In genomic region chr1:102174259-102174863, GRCh38 we compare ENCODE assay signal across 8 cellular contexts.
DNase-seq lines count a peak whose midpoint lies in the region; ATAC-seq and TF ChIP-seq lines count a peak whose summit lies in the region.

No MANE protein-coding gene starts in this region.

- CTCF ChIA-PET in activated CD8-positive, alpha-beta T cell treated with anti-CD3 and anti-CD28 coated beads for 36 hours (lab: Charles Lee) = interaction anchor here (1.2 kb wide), 1 partner anchor 17 kb away, joined by 3 read pairs; no protein-coding TSS in a partner anchor

- peak; percentile 47 for TF ChIP-seq CTCF in activated CD8-positive, alpha-beta T cell treated with anti-CD3 and anti-CD28 coated beads for 36 hours (IDR thresholded peaks at IDR 0.05)

- no peaks in the 10 kb centered on the region for H3K36me3 Mint-ChIP-seq in activated CD8-positive, alpha-beta T cell treated with anti-CD3 and anti-CD28 coated beads for 36 hours (ENCODE audit: low read depth)
- H3K36me3 Mint-ChIP-seq in stimulated activated effector memory CD8-positive, alpha-beta T cell treated with anti-CD3 and anti-CD28 coated beads, Interleukin-12 subunit alpha, Interleukin-12 subunit beta, amount 100 ng/mL, for 72 hours = no peaks in the 10 kb centered on the region

- no peaks in the 10 kb centered on the region for H3K27me3 Mint-ChIP-seq in activated CD8-positive, alpha-beta T cell treated with anti-CD3 and anti-CD28 coated beads for 36 hours

- in situ Hi-C loops in ACHN (cut with HindIII; ENCODE audit: low pct_ligation_motif_present, low pct_unique_long_range_greater_than_20kb, low sequenced_read_pairs) = no loop called here

- intact Hi-C loops in activated CD8-positive, alpha-beta T cell treated with anti-CD3 and anti-CD28 coated beads for 36 hours (cut with micrococcal nuclease) = no loop called here
- intact Hi-C loops in posterior cingulate gyrus (cut with DNase I) = no loop called here

- no peaks in the 10 kb centered on the region for H3K4me1 Mint-ChIP-seq in activated CD8-positive, alpha-beta T cell treated with anti-CD3 and anti-CD28 coated beads for 36 hours (ENCODE audit: low read depth)
- no peaks in the 10 kb centered on the region for H3K4me1 Mint-ChIP-seq in stimulated activated effector memory CD8-positive, alpha-beta T cell treated with anti-CD3 and anti-CD28 coated beads, Interleukin-12 subunit alpha, Interleukin-12 subunit beta, amount 100 ng/mL, for 72 hours

- H3K27ac Mint-ChIP-seq in activated CD8-positive, alpha-beta T cell treated with anti-CD3 and anti-CD28 coated beads for 36 hours = no peak overlapping the region
- H3K27ac Mint-ChIP-seq in stimulated activated effector memory CD8-positive, alpha-beta T cell treated with anti-CD3 and anti-CD28 coated beads, Interleukin-12 subunit alpha, Interleukin-12 subunit beta, amount 100 ng/mL, for 72 hours = no peak overlapping the region

- no peaks in the 10 kb centered on the region for H3K9me3 Mint-ChIP-seq in activated CD8-positive, alpha-beta T cell treated with anti-CD3 and anti-CD28 coated beads for 36 hours
- peaks cover 3% of the 10 kb centered on the region for H3K9me3 Mint-ChIP-seq in stimulated activated effector memory CD8-positive, alpha-beta T cell treated with anti-CD3 and anti-CD28 coated beads, Interleukin-12 subunit alpha, Interleukin-12 subunit beta, amount 100 ng/mL, for 72 hours

- no peak overlapping the region for H3K4me3 Mint-ChIP-seq in activated CD8-positive, alpha-beta T cell treated with anti-CD3 and anti-CD28 coated beads for 36 hours
- H3K4me3 Mint-ChIP-seq in stimulated activated effector memory CD8-positive, alpha-beta T cell treated with anti-CD3 and anti-CD28 coated beads, Interleukin-12 subunit alpha, Interleukin-12 subunit beta, amount 100 ng/mL, for 72 hours = no peak overlapping the region

- DNase-seq in ACHN (peak; percentile 4), posterior cingulate gyrus (no peak), KG1 (lab: John Stamatoyannopoulos, UW) (no peak), NCI-H146 (lab: John Stamatoyannopoulos, UW) (no peak)
- peak; percentile 16 for DNase-seq in activated CD8-positive, alpha-beta T cell treated with anti-CD3 and anti-CD28 coated beads for 36 hours
- DNase-seq in stimulated activated effector memory CD8-positive, alpha-beta T cell treated with anti-CD3 and anti-CD28 coated beads, Interleukin-12 subunit alpha, Interleukin-12 subunit beta, amount 100 ng/mL, for 72 hours (ENCODE audit: low spot score in 2 of 2) = no peak

- POLR2A ChIA-PET in activated CD8-positive, alpha-beta T cell treated with anti-CD3 and anti-CD28 coated beads for 36 hours (lab: Charles Lee) = no interaction called here

- ATAC-seq in GM19324 (IDR thresholded peaks at IDR 0.05; ENCODE audit: low FRiP score, unreplicated experiment) = peak; percentile 82
- ATAC-seq in HG03135 (IDR thresholded peaks at IDR 0.05; ENCODE audit: unreplicated experiment) = peak; percentile 91
- ATAC-seq in activated CD8-positive, alpha-beta T cell treated with anti-CD3 and anti-CD28 coated beads for 36 hours = no peak
- no peak for ATAC-seq in stimulated activated effector memory CD8-positive, alpha-beta T cell treated with anti-CD3 and anti-CD28 coated beads, Interleukin-12 subunit alpha, Interleukin-12 subunit beta, amount 100 ng/mL, for 72 hours

Comparison
In these comparisons a context has a peak if more than half of its experiments do, and no peak if none do; other contexts are left out.
1. DNase-seq: peak in ACHN (single experiment) and activated CD8-positive, alpha-beta T cell treated with anti-CD3 and anti-CD28 coated beads for 36 hours (single experiment); none in posterior cingulate gyrus (0 of 10), stimulated activated effector memory CD8-positive, alpha-beta T cell treated with anti-CD3 and anti-CD28 coated beads, Interleukin-12 subunit alpha, Interleukin-12 subunit beta, amount 100 ng/mL, for 72 hours (0 of 2), KG1 (single experiment) and NCI-H146 (single experiment).
2. ATAC-seq: peak in GM19324 (single experiment) and HG03135 (single experiment); none in activated CD8-positive, alpha-beta T cell treated with anti-CD3 and anti-CD28 coated beads for 36 hours (single experiment) and stimulated activated effector memory CD8-positive, alpha-beta T cell treated with anti-CD3 and anti-CD28 coated beads, Interleukin-12 subunit alpha, Interleukin-12 subunit beta, amount 100 ng/mL, for 72 hours (single experiment).